ENCODE assay signal across 14 cellular contexts in the genomic region with DNA sequence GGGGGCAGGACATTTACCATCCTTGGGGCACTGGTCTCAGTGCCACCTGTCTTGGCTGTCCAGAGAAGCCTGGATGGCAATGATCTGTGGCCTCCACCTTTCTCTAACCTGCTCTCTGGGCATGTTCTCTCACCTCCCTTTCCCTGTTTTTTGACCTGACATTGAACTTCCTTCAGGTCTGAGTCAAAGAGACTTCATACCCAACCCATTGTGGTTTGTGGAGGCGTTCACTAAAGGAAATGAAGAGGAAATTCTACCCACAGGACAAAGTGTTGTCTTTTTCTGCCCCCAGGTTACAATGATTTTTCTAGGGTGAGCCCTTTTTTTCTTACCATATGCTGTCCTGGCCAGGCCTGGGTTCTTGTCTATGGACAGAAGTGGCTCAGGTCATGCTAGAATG.
DNase-seq lines count a peak whose midpoint lies in the region; ATAC-seq, FAIRE-seq and TF ChIP-seq lines count a peak whose summit lies in the region.
"Had no signal": no experiment of that assay in that cellular context is flagged by ENCODE, and none has a peak within 500 bp of the region (broad histone marks: within the 10 kb centered on the region; RNA-seq: fewer than 3 reads in every experiment).

No MANE protein-coding gene starts in this region.

- H4K12ac ChIP-seq in trophoblast cell (ENCODE audit: low read depth, low read length) = no peak overlapping the region

- H3K9me3 ChIP-seq in astrocyte (ENCODE audit: insufficient read depth, low read depth, low read length) (no peaks in the 10 kb centered on the region), trophoblast cell (ENCODE audit: insufficient read depth, low read depth, low read length) (peaks cover 4% of the 10 kb centered on the region), HepG2 (ENCODE audit: low read length) (no peaks in the 10 kb centered on the region)
- H3K9me3 ChIP-seq: body of pancreas, testis had no signal

- no TSS peak for BruUV-seq in HepG2 (replicated peaks; lab: Mats Ljungman, UMichigan)

- in situ Hi-C loops in HepG2 (cut with HindIII; ENCODE audit: extremely low pct_ligation_motif_present, low pct_unique_long_range_greater_than_20kb) = no loop called here

- H3K36me3 ChIP-seq in astrocyte (ENCODE audit: insufficient read depth, low read length) (no peaks in the 10 kb centered on the region), trophoblast cell (ENCODE audit: control insufficient read depth in 1 of 2, insufficient read depth in 2 of 2, low read length in 2 of 2) (no peaks in the 10 kb centered on the region), HepG2 (replicated peaks in 1 of 2; ENCODE audit: control insufficient read depth in 1 of 2, insufficient read depth in 2 of 2, low read length in 2 of 2) (no peaks in the 10 kb centered on the region)
- H3K36me3 ChIP-seq: spleen had no signal

- TF ChIP-seq RAD21 in HepG2 (CRISPR knock-in tag; IDR thresholded peaks at IDR 0.05) = no peak

- no peak overlapping the region for H2AFZ ChIP-seq in astrocyte (ENCODE audit: low read depth, low read length)
- H2AFZ ChIP-seq in trophoblast cell (ENCODE audit: insufficient read depth, low read length, poor library complexity) = no peak overlapping the region
- no peak overlapping the region for H2AFZ ChIP-seq in HepG2 (ENCODE audit: low read length)

- H3K27me3 ChIP-seq in astrocyte (ENCODE audit: insufficient read depth, low read length) (peaks cover 6% of the 10 kb centered on the region), trophoblast cell (ENCODE audit: insufficient read depth, low read length) (no peaks in the 10 kb centered on the region), HepG2 (ENCODE audit: control insufficient read depth in 1 of 2, insufficient read depth in 2 of 2, low read length in 2 of 2) (peaks cover 0 to 1% of the 10 kb centered on the region in 2 experiments; a peak in 1 of 5 replicates)
- H3K27me3 ChIP-seq: body of pancreas, testis had no signal

- no peak overlapping the region for H3K4me3 ChIP-seq in astrocyte (ENCODE audit: insufficient read depth, low read depth, low read length)
- H3K4me3 ChIP-seq in trophoblast cell (ENCODE audit: low read depth, low read length) = no peak overlapping the region
- H3K4me3 ChIP-seq in HepG2 (replicated peaks in 1 of 3; ENCODE audit: insufficient read depth in 1 of 3, low read depth in 2 of 3, low read length in 3 of 3) = no peak overlapping the region
- H3K4me3 ChIP-seq: body of pancreas, spleen, testis had no signal

- H3K4ac ChIP-seq in trophoblast cell (ENCODE audit: low read depth, low read length) = no peak overlapping the region

- H3K14ac ChIP-seq in trophoblast cell (ENCODE audit: low read length) = no peak overlapping the region

- peak overlapping the region; percentile 13 for H4K91ac ChIP-seq in trophoblast cell (ENCODE audit: low read depth, low read length)

- no peak overlapping the region for H3K23ac ChIP-seq in trophoblast cell (ENCODE audit: low read length)

- H3K4me1 ChIP-seq in astrocyte (ENCODE audit: insufficient read depth, low read length) = peaks cover 8% of the 10 kb centered on the region
- H3K4me1 ChIP-seq in trophoblast cell (ENCODE audit: control insufficient read depth in 1 of 2, insufficient read depth in 2 of 2, low read length in 2 of 2) = peaks cover 11 to 15% of the 10 kb centered on the region in 2 experiments
- H3K4me1 ChIP-seq in HepG2 (ENCODE audit: insufficient read depth, low read length) = no peaks in the 10 kb centered on the region
- H3K4me1 ChIP-seq: body of pancreas, spleen, testis had no signal

- no peak overlapping the region for H2AK5ac ChIP-seq in trophoblast cell (ENCODE audit: low read length)

- no peak overlapping the region for H2BK5ac ChIP-seq in trophoblast cell (ENCODE audit: low read depth, low read length, poor library complexity)

- FAIRE-seq in astrocyte (lab: Jason Lieb, UNC) (no peak), HepG2 (lab: Jason Lieb, UNC) (no peak)
- FAIRE-seq: A204.1 had no signal

- no peak overlapping the region for H3K9ac ChIP-seq in astrocyte (ENCODE audit: low read length)
- no peak overlapping the region for H3K9ac ChIP-seq in trophoblast cell (ENCODE audit: low read length)
- H3K9ac ChIP-seq in HepG2 (ENCODE audit: insufficient read depth, low read depth, low read length) = no peak overlapping the region
- H3K9ac ChIP-seq: KMS-11 had no signal

- no peak overlapping the region for H4K8ac ChIP-seq in trophoblast cell (ENCODE audit: low read depth, low read length)

- intact Hi-C loops in HepG2 (cut with micrococcal nuclease; ENCODE audit: unreplicated experiment) = no loop called here

- H2BK120ac ChIP-seq in trophoblast cell (ENCODE audit: insufficient read depth, low read length, poor library complexity) = no peak overlapping the region

- peaks cover 16% of the 10 kb centered on the region for H3K79me1 ChIP-seq in trophoblast cell (ENCODE audit: low read length)

- no peaks in the 10 kb centered on the region for H3K36me3 Mint-ChIP-seq in astrocyte (ENCODE audit: low read depth, unreplicated experiment)

- H3K27me3 Mint-ChIP-seq in astrocyte (ENCODE audit: low read depth, unreplicated experiment) = peaks cover 22% of the 10 kb centered on the region

- peaks cover 7% of the 10 kb centered on the region for H3K4me1 Mint-ChIP-seq in astrocyte (ENCODE audit: low read depth, unreplicated experiment)

- H3K4me2 ChIP-seq in astrocyte (ENCODE audit: low read length) (peak overlapping the region; percentile 22), trophoblast cell (ENCODE audit: low read length) (no peak overlapping the region), HepG2 (ENCODE audit: low read depth, low read length) (no peak overlapping the region)
- H3K4me2 ChIP-seq: KMS-11 had no signal

- H3K18ac ChIP-seq in trophoblast cell (ENCODE audit: low read length) = no peak overlapping the region

- no peak for TF ChIP-seq POLR2A in HepG2 (IDR thresholded peaks at IDR 0.05; ENCODE audit: insufficient read depth in 1 of 2, low read depth in 2 of 2, low read length in 2 of 2)

- H4K20me1 ChIP-seq in astrocyte (ENCODE audit: insufficient read depth, low read length) (no peaks in the 10 kb centered on the region), HepG2 (ENCODE audit: insufficient read depth, low read length) (no peaks in the 10 kb centered on the region)

- TF ChIP-seq CTCF in astrocyte (IDR thresholded peaks at IDR 0.05; ENCODE audit: insufficient read depth, low read depth, low read length) (no peak), HepG2 (CRISPR knock-in tag; IDR thresholded peaks at IDR 0.05) (no peak)

- H3K4me3 Mint-ChIP-seq in astrocyte (ENCODE audit: unreplicated experiment) = no peak overlapping the region

- no peak overlapping the region for H3K27ac Mint-ChIP-seq in astrocyte (ENCODE audit: unreplicated experiment)

- H3K27ac ChIP-seq in astrocyte (ENCODE audit: low read depth, low read length) = no peak overlapping the region
- no peak overlapping the region for H3K27ac ChIP-seq in trophoblast cell (ENCODE audit: low read depth, low read length)
- no peak overlapping the region for H3K27ac ChIP-seq in HepG2 (ENCODE audit: extremely low read length, insufficient read depth, low read length)
- H3K27ac ChIP-seq: body of pancreas, KMS-11, spleen, testis had no signal

- ATAC-seq in GM21515 (IDR thresholded peaks at IDR 0.05; ENCODE audit: unreplicated experiment) (no peak), HepG2 (no peak), HG03460 (IDR thresholded peaks at IDR 0.05; ENCODE audit: unreplicated experiment) (no peak)
- ATAC-seq: body of pancreas had no signal

- CTCF ChIA-PET in HepG2 (lab: Yijun Ruan, JAX; ENCODE audit: low intra/inter-chr PET ratio, low total read pairs) = no interaction called here

- POLR2A ChIA-PET in HepG2 (lab: Yijun Ruan, JAX) = no interaction called here

- no CpG with 5 or more reads among the region's 1 CpG for WGBS in trophoblast cell (ENCODE audit: extremely low coverage, insufficient coverage, insufficient read length)
- WGBS in HepG2 (ENCODE audit: low lambda C conversion rate) = 6% methylated on average over 1 of the region's 1 CpG

- TF ChIP-seq EP300 in HepG2 (IDR thresholded peaks at IDR 0.05; ENCODE audit: low read depth in 2 of 2, low read length in 2 of 2) (no peak), HepG2 (CRISPR knock-in tag; IDR thresholded peaks at IDR 0.05; ENCODE audit: borderline replicate concordance) (no peak)

- peaks cover 10% of the 10 kb centered on the region for H3K9me3 Mint-ChIP-seq in astrocyte (ENCODE audit: unreplicated experiment)

- H2BK12ac ChIP-seq in trophoblast cell (ENCODE audit: low read length) = no peak overlapping the region

- DNase-seq in activated CD4-positive, alpha-beta T cell treated with anti-CD3 and anti-CD28 coated beads for 48 hours = peak; percentile 18
- DNase-seq in activated CD4-positive, alpha-beta T cell treated with anti-CD3 and anti-CD28 coated beads, Interleukin-2, amount 50 U/mL, for 1 hour = no peak
- DNase-seq in M059J (ENCODE audit: low read depth) (peak; percentile 92), astrocyte (ENCODE audit: low read depth) (peak; percentile 67), trophoblast cell (no peak), HepG2 (ENCODE audit: low spot score) (no peak)
- DNase-seq: body of pancreas; effector CD4-positive, alpha-beta T cell; spleen; testis had no signal

- H3K79me2 ChIP-seq in astrocyte (ENCODE audit: insufficient read depth, low read length) = no peaks in the 10 kb centered on the region
- H3K79me2 ChIP-seq in trophoblast cell (ENCODE audit: control insufficient read depth, insufficient read depth, low read length, poor library complexity) = peaks cover 1% of the 10 kb centered on the region
- H3K79me2 ChIP-seq in HepG2 (ENCODE audit: insufficient read depth, low read length) = no peaks in the 10 kb centered on the region

TF ChIP-seq in HepG2, 621 proteins besides CTCF, POLR2A, EP300 and RAD21 (continues in another document):
- TF ChIP-seq, protein P1, sequence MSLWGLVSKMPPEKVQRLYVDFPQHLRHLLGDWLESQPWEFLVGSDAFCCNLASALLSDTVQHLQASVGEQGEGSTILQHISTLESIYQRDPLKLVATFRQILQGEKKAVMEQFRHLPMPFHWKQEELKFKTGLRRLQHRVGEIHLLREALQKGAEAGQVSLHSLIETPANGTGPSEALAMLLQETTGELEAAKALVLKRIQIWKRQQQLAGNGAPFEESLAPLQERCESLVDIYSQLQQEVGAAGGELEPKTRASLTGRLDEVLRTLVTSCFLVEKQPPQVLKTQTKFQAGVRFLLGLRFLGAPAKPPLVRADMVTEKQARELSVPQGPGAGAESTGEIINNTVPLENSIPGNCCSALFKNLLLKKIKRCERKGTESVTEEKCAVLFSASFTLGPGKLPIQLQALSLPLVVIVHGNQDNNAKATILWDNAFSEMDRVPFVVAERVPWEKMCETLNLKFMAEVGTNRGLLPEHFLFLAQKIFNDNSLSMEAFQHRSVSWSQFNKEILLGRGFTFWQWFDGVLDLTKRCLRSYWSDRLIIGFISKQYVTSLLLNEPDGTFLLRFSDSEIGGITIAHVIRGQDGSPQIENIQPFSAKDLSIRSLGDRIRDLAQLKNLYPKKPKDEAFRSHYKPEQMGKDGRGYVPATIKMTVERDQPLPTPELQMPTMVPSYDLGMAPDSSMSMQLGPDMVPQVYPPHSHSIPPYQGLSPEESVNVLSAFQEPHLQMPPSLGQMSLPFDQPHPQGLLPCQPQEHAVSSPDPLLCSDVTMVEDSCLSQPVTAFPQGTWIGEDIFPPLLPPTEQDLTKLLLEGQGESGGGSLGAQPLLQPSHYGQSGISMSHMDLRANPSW (CRISPR knock-in tag; IDR thresholded peaks at IDR 0.05; ENCODE audit: borderline replicate concordance) = no peak
- no peak for TF ChIP-seq ZBTB7A (CRISPR knock-in tag; IDR thresholded peaks at IDR 0.05)

Comparison
In these comparisons a context has a peak if more than half of its experiments do, and no peak if none do; other contexts are left out.
1. DNase-seq: peak in activated CD4-positive, alpha-beta T cell treated with anti-CD3 and anti-CD28 coated beads for 48 hours (single experiment), M059J (single experiment) and astrocyte (single experiment); none in activated CD4-positive, alpha-beta T cell treated with anti-CD3 and anti-CD28 coated beads, Interleukin-2, amount 50 U/mL, for 1 hour (single experiment), trophoblast cell (0 of 2) and HepG2 (single experiment).